8 cellular contexts compared by ENCODE assay signal in the genomic region with DNA sequence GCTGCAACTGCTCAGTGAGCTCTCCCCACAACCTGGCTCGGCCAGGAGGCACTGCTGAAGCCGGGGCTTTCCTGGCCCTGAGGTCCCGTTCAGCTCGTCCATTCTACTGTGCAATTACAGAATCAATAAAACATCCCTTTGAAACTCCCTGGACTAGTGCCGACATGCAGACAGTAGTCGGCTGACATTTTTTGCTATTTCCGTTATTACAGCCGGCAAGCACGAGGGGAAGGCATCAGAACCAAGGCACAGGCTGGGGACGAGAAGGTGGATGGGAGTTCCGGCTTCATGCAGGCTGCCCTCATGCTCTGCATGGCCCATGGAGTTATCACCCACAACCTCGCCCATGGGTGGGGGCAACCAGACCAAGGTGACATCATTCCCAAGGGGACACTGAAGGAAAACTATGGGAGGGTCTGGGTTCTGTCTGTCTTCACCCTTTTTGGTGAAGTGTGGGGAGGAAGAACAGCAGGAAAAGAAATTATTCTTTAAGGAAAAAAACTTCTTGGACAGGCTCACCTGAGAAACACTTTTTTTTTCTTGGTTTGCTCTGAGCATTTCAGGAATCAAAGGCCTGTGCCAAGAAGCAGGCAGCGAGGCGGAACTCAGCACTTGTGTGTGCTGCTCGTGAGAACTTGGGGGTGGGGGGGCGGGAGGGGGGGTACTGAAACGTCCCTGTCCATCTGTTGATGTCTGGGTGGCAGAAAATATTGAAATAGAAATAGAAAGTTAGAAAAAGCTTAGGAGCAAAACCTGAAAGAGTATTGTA.
DNase-seq lines count a peak whose midpoint lies in the region; ATAC-seq and TF ChIP-seq lines count a peak whose summit lies in the region.

No MANE protein-coding gene starts in this region.

- TF ChIP-seq POLR2A in body of pancreas (IDR thresholded peaks at IDR 0.05) (peak in 1 of 3 donors; percentile 14), vagina (IDR thresholded peaks at IDR 0.05) (no peak)

- peak overlapping the region; percentile 18 for H3K4me3 Mint-ChIP-seq in memory B cell

- peaks cover 5% of the 10 kb centered on the region for H3K36me3 Mint-ChIP-seq in memory B cell

- in situ Hi-C loops in brain microvascular endothelial cell (cut with HindIII; ENCODE audit: low pct_ligation_motif_present, low sequenced_read_pairs) = no loop called here

- H3K4me3 ChIP-seq in right atrium auricular region (peak overlapping the region in 1 of 2 donors; percentile 17), body of pancreas (no peak overlapping the region), vagina (peak overlapping the region in 1 of 2 donors; percentile 10), brain microvascular endothelial cell (ENCODE audit: low read depth, low read length) (no peak overlapping the region)

- peaks cover 1% of the 10 kb centered on the region for H3K9me3 Mint-ChIP-seq in memory B cell

- H3K27me3 Mint-ChIP-seq in memory B cell = no peaks in the 10 kb centered on the region

- no peaks in the 10 kb centered on the region for H3K27me3 ChIP-seq in right atrium auricular region
- no peaks in the 10 kb centered on the region for H3K27me3 ChIP-seq in body of pancreas
- no peaks in the 10 kb centered on the region for H3K27me3 ChIP-seq in vagina
- H3K27me3 ChIP-seq in brain microvascular endothelial cell (replicated peaks) = no peaks in the 10 kb centered on the region

- H3K9me3 ChIP-seq in right atrium auricular region (no peaks in the 10 kb centered on the region), body of pancreas (no peaks in the 10 kb centered on the region), vagina (no peaks in the 10 kb centered on the region)

- peak; percentile 52 for ATAC-seq in Right ventricle myocardium superior (ENCODE audit: poor library complexity)
- peak; percentile 88 for ATAC-seq in body of pancreas
- ATAC-seq in memory B cell (ENCODE audit: low read depth) = peak; percentile 19
- no peak for ATAC-seq in GM21717 (IDR thresholded peaks at IDR 0.05; ENCODE audit: unreplicated experiment)
- no peak for ATAC-seq in HG03460 (IDR thresholded peaks at IDR 0.05; ENCODE audit: unreplicated experiment)

- TF ChIP-seq CTCF in right atrium auricular region (IDR thresholded peaks at IDR 0.05) (no peak), body of pancreas (IDR thresholded peaks at IDR 0.05) (no peak), vagina (IDR thresholded peaks at IDR 0.05) (no peak), brain microvascular endothelial cell (IDR thresholded peaks at IDR 0.05; ENCODE audit: low read depth, low read length, missing control alignments) (no peak)

- DNase-seq in Right ventricle myocardium superior (no peak), right atrium auricular region (ENCODE audit: low spot score) (no peak), body of pancreas (peak; percentile 31 to 63 (median 48)), memory B cell (ENCODE audit: low spot score in 2 of 2) (no peak), vagina (ENCODE audit: extremely low spot score in 2 of 2) (no peak), brain microvascular endothelial cell (no peak)

- no peaks in the 10 kb centered on the region for H3K36me3 ChIP-seq in right atrium auricular region
- no peaks in the 10 kb centered on the region for H3K36me3 ChIP-seq in body of pancreas (replicated peaks in 1 of 2; ENCODE audit: insufficient read depth in 1 of 2, low read depth in 2 of 2)
- H3K36me3 ChIP-seq in vagina = no peaks in the 10 kb centered on the region
- no peaks in the 10 kb centered on the region for H3K36me3 ChIP-seq in brain microvascular endothelial cell (replicated peaks)

- no peak overlapping the region for H3K27ac ChIP-seq in right atrium auricular region
- peak overlapping the region in 3 of 4 donors; percentile 3 to 72 (median 53) for H3K27ac ChIP-seq in body of pancreas
- H3K27ac ChIP-seq in vagina = peak overlapping the region; percentile 20
- H3K27ac ChIP-seq in brain microvascular endothelial cell = no peak overlapping the region

- peak overlapping the region; percentile 22 for H3K27ac Mint-ChIP-seq in memory B cell

- H3K4me1 ChIP-seq in right atrium auricular region = peaks cover 0 to 31% of the 10 kb centered on the region in 2 donors
- peaks cover 14% of the 10 kb centered on the region for H3K4me1 ChIP-seq in body of pancreas
- H3K4me1 ChIP-seq in vagina = peaks cover 66% of the 10 kb centered on the region

- H3K4me1 Mint-ChIP-seq in memory B cell = peaks cover 32% of the 10 kb centered on the region

- 10 to 13% methylated on average over 17 of the region's 17 CpGs for WGBS in body of pancreas, 2 donors

- intact Hi-C loops in Right ventricle myocardium superior (cut with DNase I) (no loop called here), body of pancreas (cut with DNase I) (no loop called here), vagina (cut with DNase I) (no loop called here)

Comparison
In these comparisons a context has a peak if more than half of its experiments do, and no peak if none do; other contexts are left out.
1. ATAC-seq: peak in Right ventricle myocardium superior (single experiment), body of pancreas (single experiment) and memory B cell (single experiment); none in GM21717 (single experiment) and HG03460 (single experiment).
2. DNase-seq: peak in body of pancreas (4 of 4); none in Right ventricle myocardium superior (single experiment), right atrium auricular region (single experiment), memory B cell (0 of 2), vagina (0 of 2) and brain microvascular endothelial cell (single experiment).
3. H3K27ac ChIP-seq: peak in body of pancreas (3 of 4) and vagina (single experiment); none in right atrium auricular region (0 of 2) and brain microvascular endothelial cell (single experiment).